In the genomic region with DNA sequence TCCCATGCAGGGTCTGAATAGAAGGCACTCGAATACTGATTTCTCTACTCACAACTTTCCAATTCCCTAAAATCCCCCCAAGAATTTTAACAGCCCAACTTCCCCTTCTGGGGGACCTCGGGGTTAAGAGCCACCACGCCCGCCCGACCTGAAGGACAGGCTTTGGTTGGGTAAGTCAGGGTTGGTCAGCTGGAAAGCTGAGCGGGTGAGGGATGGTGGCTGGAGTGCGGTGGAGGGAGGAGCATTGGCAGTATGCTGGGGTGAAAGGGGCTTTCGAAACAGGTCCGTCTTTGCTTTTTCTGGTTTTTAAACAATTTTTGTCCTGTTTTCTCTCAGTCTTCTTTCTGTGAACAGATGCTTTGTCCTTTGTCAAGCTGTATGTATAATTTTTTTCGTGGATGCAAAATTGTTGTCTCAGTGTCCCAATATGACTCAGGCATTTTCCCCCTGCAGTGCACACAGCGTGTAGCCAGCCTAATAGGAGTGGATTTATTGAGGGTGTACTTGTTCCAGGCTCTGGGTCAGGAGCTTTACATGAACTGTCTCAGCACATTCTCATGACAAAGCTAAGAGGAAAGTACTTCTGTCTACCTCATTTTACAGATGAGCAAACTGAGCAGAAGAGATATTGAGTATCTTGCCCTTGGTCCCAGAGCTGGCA, we compare ENCODE assay signal across 1 cellular context.
TF ChIP-seq lines count a peak whose summit lies in the region.

No MANE protein-coding gene starts in this region.

TF ChIP-seq in HepG2, 621 proteins besides CTCF, POLR2A, EP300 and RAD21:
- TF ChIP-seq, protein P1, sequence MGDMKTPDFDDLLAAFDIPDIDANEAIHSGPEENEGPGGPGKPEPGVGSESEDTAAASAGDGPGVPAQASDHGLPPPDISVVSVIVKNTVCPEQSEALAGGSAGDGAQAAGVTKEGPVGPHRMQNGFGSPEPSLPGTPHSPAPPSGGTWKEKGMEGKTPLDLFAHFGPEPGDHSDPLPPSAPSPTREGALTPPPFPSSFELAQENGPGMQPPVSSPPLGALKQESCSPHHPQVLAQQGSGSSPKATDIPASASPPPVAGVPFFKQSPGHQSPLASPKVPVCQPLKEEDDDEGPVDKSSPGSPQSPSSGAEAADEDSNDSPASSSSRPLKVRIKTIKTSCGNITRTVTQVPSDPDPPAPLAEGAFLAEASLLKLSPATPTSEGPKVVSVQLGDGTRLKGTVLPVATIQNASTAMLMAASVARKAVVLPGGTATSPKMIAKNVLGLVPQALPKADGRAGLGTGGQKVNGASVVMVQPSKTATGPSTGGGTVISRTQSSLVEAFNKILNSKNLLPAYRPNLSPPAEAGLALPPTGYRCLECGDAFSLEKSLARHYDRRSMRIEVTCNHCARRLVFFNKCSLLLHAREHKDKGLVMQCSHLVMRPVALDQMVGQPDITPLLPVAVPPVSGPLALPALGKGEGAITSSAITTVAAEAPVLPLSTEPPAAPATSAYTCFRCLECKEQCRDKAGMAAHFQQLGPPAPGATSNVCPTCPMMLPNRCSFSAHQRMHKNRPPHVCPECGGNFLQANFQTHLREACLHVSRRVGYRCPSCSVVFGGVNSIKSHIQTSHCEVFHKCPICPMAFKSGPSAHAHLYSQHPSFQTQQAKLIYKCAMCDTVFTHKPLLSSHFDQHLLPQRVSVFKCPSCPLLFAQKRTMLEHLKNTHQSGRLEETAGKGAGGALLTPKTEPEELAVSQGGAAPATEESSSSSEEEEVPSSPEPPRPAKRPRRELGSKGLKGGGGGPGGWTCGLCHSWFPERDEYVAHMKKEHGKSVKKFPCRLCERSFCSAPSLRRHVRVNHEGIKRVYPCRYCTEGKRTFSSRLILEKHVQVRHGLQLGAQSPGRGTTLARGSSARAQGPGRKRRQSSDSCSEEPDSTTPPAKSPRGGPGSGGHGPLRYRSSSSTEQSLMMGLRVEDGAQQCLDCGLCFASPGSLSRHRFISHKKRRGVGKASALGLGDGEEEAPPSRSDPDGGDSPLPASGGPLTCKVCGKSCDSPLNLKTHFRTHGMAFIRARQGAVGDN (CRISPR knock-in tag; IDR thresholded peaks at IDR 0.05): 0 out of 2 replicates have a peak, but pooled peaks have one; percentile 4
- TF ChIP-seq CAMTA2 (CRISPR knock-in tag; IDR thresholded peaks at IDR 0.05; ENCODE audit: borderline replicate concordance): no peak
